26 cellular contexts compared by ENCODE assay signal in genomic region chr1:49339043-49339442, GRCh38.
"Had no signal": no experiment of that assay in that cellular context is flagged by ENCODE, and none has a peak within 500 bp of the region (broad histone marks: within the 10 kb centered on the region; RNA-seq: fewer than 3 reads in every experiment).

No MANE protein-coding gene starts in this region.

- DNase-seq: stimulated activated CD4-positive, alpha-beta T cell treated with anti-CD3 and anti-CD28 coated beads, Interleukin-2, amount 100 ng/mL, for 48 hours; stimulated activated CD4-positive, alpha-beta T cell treated with anti-CD3 and anti-CD28 coated beads, Interleukin-4, amount 100 ng/mL, for 1 hour; stimulated activated CD4-positive, alpha-beta T cell treated with anti-CD3 and anti-CD28 coated beads, Interleukin-4, amount 100 ng/mL, for 24 hours; stimulated activated CD4-positive, alpha-beta T cell treated with anti-CD3 and anti-CD28 coated beads, Interleukin-4, amount 100 ng/mL, for 4 hours; stimulated activated CD8-positive, alpha-beta memory T cell treated with anti-CD3 and anti-CD28 coated beads, Interleukin-4, amount 100 ng/mL, for 48 hours; stimulated activated naive B cell treated with anti-CD40 and anti-IgM and Interleukin-4, amounts not matched to agents 10 μg/mL and 1 μg/mL and 100 μg/mL, for 72 hours; stimulated activated naive CD4-positive, alpha-beta T cell; stimulated activated naive CD4-positive, alpha-beta T cell treated with Interleukin-2 at 50 U/mL for 16 hours; stimulated activated naive CD8-positive, alpha-beta T cell treated with anti-CD3 and anti-CD28 coated beads, Interleukin-15, amount 100 ng/mL, for 72 hours; stimulated activated naive CD8-positive, alpha-beta T cell treated with anti-CD3 and anti-CD28 coated beads, Interleukin-15, Interleukin-2, amounts not matched to agents 100 U/mL and 50 U/mL, for 24 hours; stomach; substantia nigra; testis; thyroid gland; tibial artery; transverse colon; trophoblast cell; upper lobe of left lung; upper lobe of right lung; uterus had no signal

- H3K4me3 ChIP-seq: stomach, suprapubic skin, testis, thoracic aorta, thyroid gland, tibial artery, tibial nerve, transverse colon, upper lobe of left lung, upper lobe of right lung, uterus, vagina had no signal

- ATAC-seq: stimulated activated effector memory CD8-positive, alpha-beta T cell treated with anti-CD3 and anti-CD28 coated beads, Interleukin-12 subunit alpha, Interleukin-12 subunit beta, amount 100 ng/mL, for 72 hours; stimulated activated memory B cell treated with anti-CD40 and anti-IgM and Interleukin-4, amounts not matched to agents 10 μg/mL and 1 μg/mL and 100 μg/mL, for 72 hours; stimulated activated naive B cell treated with anti-CD40 and anti-IgM and Interleukin-4, amounts not matched to agents 10 μg/mL and 1 μg/mL and 100 μg/mL, for 72 hours; stimulated activated naive CD8-positive, alpha-beta T cell treated with anti-CD3 and anti-CD28 coated beads, Interleukin-15, amount 100 ng/mL, for 72 hours; stimulated activated naive CD8-positive, alpha-beta T cell treated with anti-CD3 and anti-CD28 coated beads, Interleukin-15, Interleukin-2, amounts not matched to agents 100 U/mL and 50 U/mL, for 24 hours; upper lobe of right lung had no signal

- H3K9me3 ChIP-seq: stomach, suprapubic skin, testis, thoracic aorta, thyroid gland, tibial artery, tibial nerve, transverse colon, upper lobe of left lung, upper lobe of right lung, uterus, vagina had no signal

- H3K4me1 ChIP-seq: stomach, suprapubic skin, testis, thyroid gland, tibial artery, tibial nerve, transverse colon, upper lobe of left lung, upper lobe of right lung, uterus, vagina had no signal

- H3K27me3 ChIP-seq: stomach, suprapubic skin, testis, thyroid gland, tibial artery, tibial nerve, transverse colon, upper lobe of left lung, upper lobe of right lung, uterus, vagina had no signal

- H3K27ac ChIP-seq: stomach, suprapubic skin, testis, thoracic aorta, thyroid gland, tibial artery, tibial nerve, transverse colon, upper lobe of left lung, upper lobe of right lung, uterus, vagina had no signal

- H3K36me3 ChIP-seq: stomach, suprapubic skin, thoracic aorta, thyroid gland, tibial artery, tibial nerve, transverse colon, upper lobe of left lung, upper lobe of right lung, uterus, vagina had no signal
